ENCODE assay signal across 8 cellular contexts in genomic region chr6:87139236-87139635, GRCh38. TPM values are rescaled to one million over a fixed set of nuclear protein-coding genes. Genes with fewer than 3 reads are reported as not detected.
A peak's percentile ranks its signal among the peaks of the same experiment; 100 is the strongest.
DNase-seq lines count a peak whose midpoint lies in the region; ATAC-seq, FAIRE-seq and TF ChIP-seq lines count a peak whose summit lies in the region.

No MANE protein-coding gene starts in this region.

- intact Hi-C loops in CD4-positive, alpha-beta T cell (cut with DNase I, micrococcal nuclease): loop anchor here (1.0 to 5.0 kb wide), 6 partner anchors 98 to 1733 kb away; partner anchors contain the start of gene SLC35A1 (in 1 of the 2)
- intact Hi-C loops in PC-9 (cut with micrococcal nuclease; ENCODE audit: unreplicated experiment) (loop anchor here (1.0 to 10.0 kb wide), 3 partner anchors 98 to 1726 kb away; no protein-coding TSS in a partner anchor), vagina (cut with DNase I) (no loop called here)

- no peak overlapping the region for H3K27ac Mint-ChIP-seq in CD4-positive, alpha-beta T cell

- H3K4me3 ChIP-seq in PC-9 (no peak overlapping the region), bronchial epithelial cell (ENCODE audit: low read depth, low read length) (no peak overlapping the region), vagina (no peak overlapping the region)

- peaks cover 13% of the 10 kb centered on the region for H3K27me3 Mint-ChIP-seq in CD4-positive, alpha-beta T cell

- H3K36me3 ChIP-seq in PC-9 (ENCODE audit: low read depth): no peaks in the 10 kb centered on the region
- H3K36me3 ChIP-seq in bronchial epithelial cell (ENCODE audit: control insufficient read depth, insufficient read depth, low read length): no peaks in the 10 kb centered on the region
- H3K36me3 ChIP-seq in vagina: no peaks in the 10 kb centered on the region

- CTCF ChIA-PET in CD4-positive, alpha-beta T cell (lab: Charles Lee): interaction anchor here (0.5 to 1.6 kb wide), 12 partner anchors 10 to 1731 kb away, joined by 3 to 7 read pairs (median 3); no protein-coding TSS in a partner anchor
- CTCF ChIA-PET in PC-9 (lab: Charles Lee): no interaction called here

- H3K36me3 Mint-ChIP-seq in CD4-positive, alpha-beta T cell (ENCODE audit: low read depth): no peaks in the 10 kb centered on the region

- no peak for TF ChIP-seq POLR2A in vagina (IDR thresholded peaks at IDR 0.05)

- H3K9me3 ChIP-seq in CD4-positive, alpha-beta T cell (ENCODE audit: control insufficient read depth, low read length): no peaks in the 10 kb centered on the region
- H3K9me3 ChIP-seq in PC-9 (ENCODE audit: insufficient read depth, low read depth): no peaks in the 10 kb centered on the region
- H3K9me3 ChIP-seq in vagina: no peaks in the 10 kb centered on the region

- no peak overlapping the region for H3K4me2 ChIP-seq in PC-9

- no peak overlapping the region for H2AFZ ChIP-seq in PC-9

- H3K4me1 Mint-ChIP-seq in CD4-positive, alpha-beta T cell (ENCODE audit: low read depth): peaks cover 5% of the 10 kb centered on the region

- no peaks in the 10 kb centered on the region for H3K27me3 ChIP-seq in CD4-positive, alpha-beta T cell (ENCODE audit: control insufficient read depth, insufficient read depth, low read length)
- H3K27me3 ChIP-seq in PC-9 (ENCODE audit: insufficient read depth, low read depth) (no peaks in the 10 kb centered on the region), bronchial epithelial cell (ENCODE audit: control insufficient read depth, insufficient read depth, low read length) (no peaks in the 10 kb centered on the region), vagina (no peaks in the 10 kb centered on the region)

- DNase-seq in CD4-positive, alpha-beta T cell: peak in 4 of 10 experiments; percentile 16 to 42 (median 34)
- DNase-seq in PC-9 (peak in 1 of 2 experiments; percentile 23), bronchial epithelial cell (ENCODE audit: low read depth) (peak; percentile 55), left lobe of liver (ENCODE audit: low spot score) (no peak), vagina (ENCODE audit: extremely low spot score in 2 of 2) (no peak), ecto neural progenitor cell (ENCODE audit: low spot score) (no peak)

- H3K9me2 ChIP-seq in PC-9 (ENCODE audit: insufficient read depth): no peaks in the 10 kb centered on the region

- FAIRE-seq in bronchial epithelial cell (lab: Jason Lieb, UNC): peak; percentile 43

- no peak overlapping the region for H3K27ac ChIP-seq in CD4-positive, alpha-beta T cell (ENCODE audit: low read depth, low read length)
- no peak overlapping the region for H3K27ac ChIP-seq in PC-9
- H3K27ac ChIP-seq in vagina: no peak overlapping the region

- no peaks in the 10 kb centered on the region for H3K79me2 ChIP-seq in PC-9 (ENCODE audit: low read depth)

- BruUV-seq in PC-9 (replicated peaks; lab: Mats Ljungman, UMichigan): no TSS peak

- POLR2A ChIA-PET in CD4-positive, alpha-beta T cell (lab: Charles Lee): interaction anchor here (1.0 to 1.4 kb wide), 4 partner anchors 16 to 140 kb away, joined by 3 to 4 read pairs (median 3); partner anchors contain the start of gene ZNF292
- POLR2A ChIA-PET in PC-9 (lab: Charles Lee; ENCODE audit: unreplicated experiment): no interaction called here

- no peaks in the 10 kb centered on the region for H3F3A ChIP-seq in PC-9 (ENCODE audit: insufficient read depth, low read depth)

- ATAC-seq in CD4-positive, alpha-beta T cell (ENCODE audit: poor library complexity): peak; percentile 85
- ATAC-seq in HG03520 (IDR thresholded peaks at IDR 0.05; ENCODE audit: unreplicated experiment): peak; percentile 60
- peak; percentile 96 for ATAC-seq in left lobe of liver

- H3K4me1 ChIP-seq in PC-9 (replicated peaks; ENCODE audit: insufficient read depth) (no peaks in the 10 kb centered on the region), vagina (no peaks in the 10 kb centered on the region)

- no peaks in the 10 kb centered on the region for H4K20me1 ChIP-seq in PC-9 (ENCODE audit: insufficient read depth)

- peak; percentile 83 for TF ChIP-seq CTCF in CD4-positive, alpha-beta T cell (IDR thresholded peaks at IDR 0.05)
- TF ChIP-seq CTCF in GM12873 (IDR thresholded peaks at IDR 0.05; ENCODE audit: insufficient read depth, low read depth, low read length, missing control alignments) (peak; percentile 76), PC-9 (conservative IDR thresholded peaks at IDR 0.05) (peak; percentile 78), bronchial epithelial cell (IDR thresholded peaks at IDR 0.05; ENCODE audit: insufficient read depth, low read length, severe bottlenecking) (peak; percentile 71), vagina (IDR thresholded peaks at IDR 0.05) (peak; percentile 31 to 67 (median 59))

- H3K4me3 Mint-ChIP-seq in CD4-positive, alpha-beta T cell: no peak overlapping the region

- H3K9me3 Mint-ChIP-seq in CD4-positive, alpha-beta T cell: no peaks in the 10 kb centered on the region

RNA-seq across cellular contexts. Expression of gene ZNF292, which starts 16.1 kb away (rescaled TPM):
- 10 to 100 TPM; 81.5 to 82.5 TPM for total RNA-seq in CD4-positive, alpha-beta T cell
- 29.2 and 34.1 TPM in 2 replicates for total RNA-seq in PC-9 (2021)
- 24.2 and 28.2 TPM in 2 replicates for total RNA-seq in bronchial epithelial cell
- total RNA-seq in left lobe of liver: 12.9 TPM
- 41.5 TPM for total RNA-seq in vagina

RNA-seq across cellular contexts. Expression of gene CGA, which starts 44.3 kb away (rescaled TPM):
- not detected for total RNA-seq in CD4-positive, alpha-beta T cell
- total RNA-seq in PC-9 (2021) (not detected in 2 replicates), bronchial epithelial cell (not detected in 2 replicates), left lobe of liver (0.25 TPM), vagina (not detected)
